In genomic region chrX:9530848-9531274, GRCh38 we compare ENCODE assay signal across 8 cellular contexts.
DNase-seq lines count a peak whose midpoint lies in the region; ATAC-seq and TF ChIP-seq lines count a peak whose summit lies in the region.

No MANE protein-coding gene starts in this region.

- H3K4me1 ChIP-seq in NT2/D1 (ENCODE audit: insufficient read depth, insufficient read length) (peaks cover 20% of the 10 kb centered on the region), thyroid gland (peaks cover 13 to 24% of the 10 kb centered on the region in 2 donors)

- intact Hi-C loops in thyroid gland (cut with DNase I) = no loop called here

- H3K9ac ChIP-seq in NT2/D1 (ENCODE audit: insufficient read length, low read depth) = no peak overlapping the region

- no peak overlapping the region for H3K4me3 ChIP-seq in NT2/D1 (ENCODE audit: insufficient read length, low read depth)
- H3K4me3 ChIP-seq in fibroblast of the aortic adventitia (ENCODE audit: low read depth, low read length) = no peak overlapping the region
- no peak overlapping the region for H3K4me3 ChIP-seq in thyroid gland (replicated peaks in 1 of 3)

- H3K9me3 ChIP-seq in NT2/D1 (ENCODE audit: insufficient read depth, low read length) (no peaks in the 10 kb centered on the region), thyroid gland (no peaks in the 10 kb centered on the region)

- no peaks in the 10 kb centered on the region for H3K36me3 Mint-ChIP-seq in activated T-cell treated with anti-CD3 and anti-CD28 coated beads, Interleukin-2, amount 50 U/mL, for 24 hours (ENCODE audit: low read depth)

- TF ChIP-seq POLR2A in thyroid gland (IDR thresholded peaks at IDR 0.05) = no peak

- WGBS in thyroid gland, 2 donors = 1 to 2% methylated on average over 9 of the region's 9 CpGs

- peak overlapping the region; percentile 31 for H3K27ac Mint-ChIP-seq in activated T-cell treated with anti-CD3 and anti-CD28 coated beads, Interleukin-2, amount 50 U/mL, for 24 hours

- H3K27me3 ChIP-seq in NT2/D1 (ENCODE audit: insufficient read depth, insufficient read length) = no peaks in the 10 kb centered on the region
- no peaks in the 10 kb centered on the region for H3K27me3 ChIP-seq in thyroid gland

- peaks cover 31% of the 10 kb centered on the region for H3K27me3 Mint-ChIP-seq in activated T-cell treated with anti-CD3 and anti-CD28 coated beads, Interleukin-2, amount 50 U/mL, for 24 hours

- H3K4me3 Mint-ChIP-seq in activated T-cell treated with anti-CD3 and anti-CD28 coated beads, Interleukin-2, amount 50 U/mL, for 24 hours = peak overlapping the region; percentile 33

- DNase-seq in AG09319 (ENCODE audit: extremely low read depth, low read depth) (peak; percentile 68), NT2/D1 (ENCODE audit: low read depth, low spot score) (peak; percentile 91), fibroblast of the aortic adventitia (ENCODE audit: low read depth) (peak; percentile 93), non-pigmented ciliary epithelial cell (ENCODE audit: low read depth) (peak; percentile 55), thyroid gland (peak; percentile 77 to 78)
- peak; percentile 48 for DNase-seq in activated T-cell treated with anti-CD3 and anti-CD28 coated beads, Interleukin-2, amount 50 U/mL, for 24 hours

- peaks cover 56% of the 10 kb centered on the region for H3K4me1 Mint-ChIP-seq in activated T-cell treated with anti-CD3 and anti-CD28 coated beads, Interleukin-2, amount 50 U/mL, for 24 hours (ENCODE audit: low read depth)

- H3K36me3 ChIP-seq in NT2/D1 (ENCODE audit: insufficient read depth, insufficient read length, low read length) = no peaks in the 10 kb centered on the region
- no peaks in the 10 kb centered on the region for H3K36me3 ChIP-seq in thyroid gland

- H3K9me3 Mint-ChIP-seq in activated T-cell treated with anti-CD3 and anti-CD28 coated beads, Interleukin-2, amount 50 U/mL, for 24 hours = no peaks in the 10 kb centered on the region

- no peak overlapping the region for H3K27ac ChIP-seq in thyroid gland

- ATAC-seq in GM19023 (IDR thresholded peaks at IDR 0.05; ENCODE audit: unreplicated experiment) (peak; percentile 78), HG03439 (IDR thresholded peaks at IDR 0.05; ENCODE audit: unreplicated experiment) (peak; percentile 83)

- TF ChIP-seq CTCF in AG09319 (IDR thresholded peaks at IDR 0.05; ENCODE audit: low read depth, low read length) (no peak), fibroblast of the aortic adventitia (IDR thresholded peaks at IDR 0.05; ENCODE audit: insufficient read depth, low read length) (no peak), thyroid gland (IDR thresholded peaks at IDR 0.05) (no peak)
